ENCODE assay signal across 8 cellular contexts in genomic region chr17:58513391-58513912, GRCh38. TPM values are rescaled to one million over a fixed set of nuclear protein-coding genes. Genes with fewer than 3 reads are reported as not detected.
DNase-seq lines count a peak whose midpoint lies in the region; ATAC-seq, FAIRE-seq and TF ChIP-seq lines count a peak whose summit lies in the region.

No MANE protein-coding gene starts in this region.

- in situ Hi-C loops in transverse colon (cut with MboI; ENCODE audit: low pct_ligation_motif_present in 1 of 4, low pct_unique_long_range_greater_than_20kb in 1 of 4, low sequenced_read_pairs in 3 of 4) = no loop called here

- TF ChIP-seq POLR2A in A549 (IDR thresholded peaks at IDR 0.05; ENCODE audit: low read length) (no peak), right lobe of liver (IDR thresholded peaks at IDR 0.05) (no peak), transverse colon (IDR thresholded peaks at IDR 0.05) (no peak)

- POLR2A ChIA-PET in A549 (lab: Yijun Ruan, JAX) = interaction anchor here (2.5 kb wide), 1 partner anchor 118 kb away, joined by 24 read pairs; no protein-coding TSS in a partner anchor
- POLR2A ChIA-PET in HEK293 (lab: Yijun Ruan, JAX) = interaction anchor here (0.5 to 2.1 kb wide), 5 partner anchors 21 to 161 kb away, joined by 3 to 26 read pairs (median 6); partner anchors contain the start of genes RNF43 and SUPT4H1

- TF ChIP-seq EP300 in A549 (IDR thresholded peaks at IDR 0.05) = no peak
- no peak for TF ChIP-seq EP300 in transverse colon (IDR thresholded peaks at IDR 0.05; ENCODE audit: low read depth)

- DNase-seq in A549 (ENCODE audit: low read depth in 1 of 2, low spot score in 1 of 2) = no peak
- DNase-seq in activated naive CD4-positive, alpha-beta T cell treated with anti-CD3 and anti-CD28 coated beads, Interleukin-2, amount 50 U/mL, for 16 hours = peak; percentile 19
- no peak for DNase-seq in right lobe of liver
- no peak for DNase-seq in transverse colon
- DNase-seq in NCI-H1436 treated with DMSO at 0.1 percent for 48 hours (lab: John Stamatoyannopoulos, UW) = no peak
- no peak for DNase-seq in midbrain (lab: John Stamatoyannopoulos, UW)

- H3K9me3 ChIP-seq in A549 (no peaks in the 10 kb centered on the region), HEK293 (ENCODE audit: control insufficient read depth, insufficient read depth, low read depth, low read length) (no peaks in the 10 kb centered on the region), right lobe of liver (no peaks in the 10 kb centered on the region), transverse colon (no peaks in the 10 kb centered on the region)

- no peak for TF ChIP-seq CTCF in A549 (IDR thresholded peaks at IDR 0.05)
- TF ChIP-seq CTCF in HEK293 (tag by site-specific recombination; IDR thresholded peaks at IDR 0.05) = no peak
- no peak for TF ChIP-seq CTCF in right lobe of liver (IDR thresholded peaks at IDR 0.05)
- no peak for TF ChIP-seq CTCF in transverse colon (IDR thresholded peaks at IDR 0.05)

- TF ChIP-seq RAD21 in A549 (conservative IDR thresholded peaks at IDR 0.05 in 1 of 2, IDR thresholded peaks at IDR 0.05 in 1 of 2) = no peak

- intact Hi-C loops in right lobe of liver (cut with DNase I) = no loop called here
- intact Hi-C loops in transverse colon (cut with DNase I; ENCODE audit: low total_unique reads) = loop anchor here (10.0 kb wide), 1 partner anchor 491 kb away; no protein-coding TSS in a partner anchor

- H3K27me3 ChIP-seq in right lobe of liver (no peaks in the 10 kb centered on the region), transverse colon (no peaks in the 10 kb centered on the region)

- FAIRE-seq in A549 (lab: Jason Lieb, UNC) = no peak

- 59% methylated on average over 12 of the region's 12 CpGs for WGBS in A549 (ENCODE audit: missing lambda C conversion rate)
- WGBS in right lobe of liver (ENCODE audit: insufficient coverage, low coverage, low lambda C conversion rate, missing lambda C conversion rate) = 35% methylated on average over 12 of the region's 12 CpGs
- 25 to 32% methylated on average over 7 to 12 of the region's 12 CpGs for WGBS in transverse colon (ENCODE audit: low coverage in 1 of 2), 2 donors

- H3K36me3 ChIP-seq in HEK293 (ENCODE audit: control insufficient read depth in 2 of 2, insufficient read depth in 1 of 2, low read length in 2 of 2) = peaks cover 37 to 50% of the 10 kb centered on the region in 2 experiments
- peaks cover 5 to 44% (median 23%) of the 10 kb centered on the region in 4 donors for H3K36me3 ChIP-seq in right lobe of liver
- H3K36me3 ChIP-seq in transverse colon = peaks cover 0 to 40% (median 13%) of the 10 kb centered on the region in 4 donors

- CTCF ChIA-PET in A549 (lab: Yijun Ruan, JAX) (interaction anchor here (1.2 to 3.1 kb wide), 3 partner anchors 9 to 196 kb away, joined by 4 to 12 read pairs (median 6); no protein-coding TSS in a partner anchor), HEK293 (lab: Yijun Ruan, JAX) (interaction anchor here (0.6 kb wide), 1 partner anchor 231 kb away, joined by 3 read pairs; no protein-coding TSS in a partner anchor)

- ATAC-seq in A549 = no peak
- no peak for ATAC-seq in right lobe of liver
- no peak for ATAC-seq in GM18870 (IDR thresholded peaks at IDR 0.05; ENCODE audit: unreplicated experiment)

- peaks cover 15% of the 10 kb centered on the region for H3K4me1 ChIP-seq in A549
- peaks cover 3% of the 10 kb centered on the region; the same call in 1 of the 2 replicates for H3K4me1 ChIP-seq in HEK293 (ENCODE audit: control insufficient read depth, insufficient read depth, low read length)
- H3K4me1 ChIP-seq in right lobe of liver = peaks cover 0 to 38% (median 10%) of the 10 kb centered on the region in 4 donors
- peaks cover 19 to 46% (median 31%) of the 10 kb centered on the region in 4 donors for H3K4me1 ChIP-seq in transverse colon

- peak overlapping the region; percentile 82 for H3K4me2 ChIP-seq in A549

- H3K4me3 ChIP-seq in A549 = peak overlapping the region; percentile 71
- peak overlapping the region; percentile 74 for H3K4me3 ChIP-seq in HEK293 (ENCODE audit: low read depth, low read length)
- peak overlapping the region; percentile 75 to 87 (median 86) for H3K4me3 ChIP-seq in right lobe of liver
- peak overlapping the region in 3 of 4 donors; percentile 78 to 86 (median 80) for H3K4me3 ChIP-seq in transverse colon

- H3K27ac ChIP-seq in A549 = peak overlapping the region in 1 of 2 experiments; percentile 88; a peak in 3 of 6 replicates
- H3K27ac ChIP-seq in HEK293 (ENCODE audit: extremely low read depth, low read depth, low read length) = peak overlapping the region; percentile 76; the same call in 1 of the 2 replicates
- H3K27ac ChIP-seq in right lobe of liver = peak overlapping the region in 1 of 3 donors; percentile 42
- no peak overlapping the region for H3K27ac ChIP-seq in transverse colon

TF ChIP-seq in A549, 52 proteins besides CTCF, POLR2A, EP300 and RAD21:
- TF ChIP-seq FOSL2 (IDR thresholded peaks at IDR 0.05) (no peak), FOSL2 (CRISPR knock-in tag; IDR thresholded peaks at IDR 0.05) (no peak), USF2 (IDR thresholded peaks at IDR 0.05) (no peak), FOSB (CRISPR knock-in tag; IDR thresholded peaks at IDR 0.05) (no peak), RNF2 (IDR thresholded peaks at IDR 0.05; ENCODE audit: borderline replicate concordance, low read depth) (no peak), JUNB (IDR thresholded peaks at IDR 0.05) (no peak), GATA3 (IDR thresholded peaks at IDR 0.05; ENCODE audit: borderline replicate concordance) (no peak), SREBF2 (IDR thresholded peaks at IDR 0.05) (no peak), MYC (IDR thresholded peaks at IDR 0.05; ENCODE audit: borderline replicate concordance, low read length) (no peak), SMC3 (IDR thresholded peaks at IDR 0.05) (no peak), CEBPB (IDR thresholded peaks at IDR 0.05) (no peak), KDM5A (IDR thresholded peaks at IDR 0.05) (no peak)

TF ChIP-seq in HEK293, 187 proteins besides CTCF, POLR2A, EP300 and RAD21 (continues in another document):
- TF ChIP-seq ZNF776 (tag by site-specific recombination; IDR thresholded peaks at IDR 0.05; ENCODE audit: borderline replicate concordance) (no peak), ZBTB6 (tag by site-specific recombination; IDR thresholded peaks at IDR 0.05) (no peak), ZNF391 (tag by site-specific recombination; IDR thresholded peaks at IDR 0.05; ENCODE audit: borderline replicate concordance, low read depth) (no peak), SP3 (tag by site-specific recombination; IDR thresholded peaks at IDR 0.05) (no peak), ZBTB1 (tag by site-specific recombination; IDR thresholded peaks at IDR 0.05) (no peak), ZFP69B (tag by site-specific recombination; IDR thresholded peaks at IDR 0.05) (no peak), GFI1B (tag by site-specific recombination; IDR thresholded peaks at IDR 0.05) (no peak), ZSCAN30 (tag by site-specific recombination; IDR thresholded peaks at IDR 0.05) (no peak), ZNF112 (tag by site-specific recombination; IDR thresholded peaks at IDR 0.05) (no peak), ZNF398 (tag by site-specific recombination; IDR thresholded peaks at IDR 0.05) (peak; percentile 98), GLIS2 (tag by site-specific recombination; IDR thresholded peaks at IDR 0.05) (peak; percentile 68), ZNF16 (tag by site-specific recombination; IDR thresholded peaks at IDR 0.05; ENCODE audit: low read depth) (no peak), ZNF571 (tag by site-specific recombination; IDR thresholded peaks at IDR 0.05) (no peak), ZNF670 (tag by site-specific recombination; IDR thresholded peaks at IDR 0.05; ENCODE audit: low read depth) (no peak), ZNF843 (tag by site-specific recombination; IDR thresholded peaks at IDR 0.05) (no peak)

RNA-seq across cellular contexts. Expression of gene MTMR4, which starts 1.0 kb away (rescaled TPM):
- polyA plus RNA-seq in A549 (2011; rRNA removed) = 20.0 and 27.3 TPM in 2 replicates
- polyA plus RNA-seq in A549 (2012; cell fraction: cytosol; rRNA removed) = 11.2 and 12.7 TPM in 2 replicates
- 16.4 and 17.8 TPM in 2 replicates for polyA plus RNA-seq in A549 (2012; cell fraction: nucleus; rRNA removed)
- 10.8 to 13.8 TPM (median 11.8 TPM) in 3 replicates for polyA plus RNA-seq in A549 (2017; fragmentation: RNase III; extraction: RNeasy Plus Mini Kit Qiagen cat#74134 plus additional on column Dnase treatment)
- 97.1 and 132 TPM in 2 replicates for polyA minus RNA-seq in A549 (2011; rRNA and poly(A)+ RNA removed)
- total RNA-seq in right lobe of liver = 100 to 1,000 TPM in 1 of 6 experiments, 10 to 100 TPM in 5; 46.4 to 101 (median 59.7) TPM
- 10 to 100 TPM; 43.2 to 79.6 (median 53.1) TPM for total RNA-seq in transverse colon

RNA-seq across cellular contexts. Expression of gene HSF5, which starts 25.2 kb away (rescaled TPM):
- polyA plus RNA-seq in A549 (2011; rRNA removed) (not detected in 2 replicates), A549 (2017; fragmentation: RNase III; extraction: RNeasy Plus Mini Kit Qiagen cat#74134 plus additional on column Dnase treatment) (not detected in 3 replicates)
- 0.01 TPM in 1 of 2 replicates, not detected in the other for polyA plus RNA-seq in A549 (2012; cell fraction: cytosol; rRNA removed)
- polyA plus RNA-seq in A549 (2012; cell fraction: nucleus; rRNA removed) = not detected in 2 replicates
- polyA minus RNA-seq in A549 (2011; rRNA and poly(A)+ RNA removed) = not detected in 2 replicates
- total RNA-seq in right lobe of liver (under 1 TPM in 5 of 6 experiments, not detected in 1; 0.06 to 0.18 (median 0.10) TPM), transverse colon (under 1 TPM in 1 of 4 donors, not detected in 3; 0.16 TPM)
